ENCODE assay signal across 1 cellular context in the genomic region with DNA sequence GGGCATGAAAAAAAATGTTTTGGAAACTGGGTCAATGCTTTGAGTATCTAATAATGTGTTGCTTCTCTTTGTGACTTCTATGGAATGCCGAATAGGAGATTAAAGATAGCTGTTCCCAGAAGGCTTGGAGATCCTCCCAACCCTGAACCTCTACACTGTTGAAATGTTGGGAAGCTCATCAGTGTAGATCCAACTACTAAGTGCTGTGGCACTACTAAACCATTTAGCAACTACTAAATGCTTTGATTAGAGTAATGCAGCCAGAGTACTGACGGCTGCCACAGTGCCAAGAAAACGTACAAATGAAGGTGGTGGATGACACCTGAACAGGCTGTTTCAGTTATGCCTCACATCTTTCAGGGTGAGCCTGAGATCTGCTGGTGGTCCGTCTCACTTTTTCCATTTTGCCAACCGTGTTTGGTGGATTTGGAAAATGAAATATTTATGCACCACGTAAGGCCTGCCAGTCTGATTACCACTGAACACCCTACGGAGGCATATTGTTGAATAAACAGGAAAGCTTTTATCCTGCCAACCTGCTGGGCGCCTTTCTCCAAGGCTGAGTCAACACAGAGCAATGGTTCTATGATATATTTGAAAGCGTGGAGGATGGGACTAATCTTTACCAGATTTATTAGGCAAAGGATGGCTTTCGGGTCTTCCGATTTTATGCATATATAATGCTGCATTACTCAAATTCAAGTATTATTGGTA.
TF ChIP-seq lines count a peak whose summit lies in the region.

No MANE protein-coding gene starts in this region.

TF ChIP-seq in endothelial cell of umbilical vein, 7 proteins besides CTCF, POLR2A, EP300 and RAD21 (continued from another document):
- TF ChIP-seq GATA2 (IDR thresholded peaks at IDR 0.05; ENCODE audit: insufficient read depth, insufficient read length, low read depth, low read length) (no peak), EZH2 (IDR thresholded peaks at IDR 0.05; ENCODE audit: borderline replicate concordance, low read depth, low read length, severe bottlenecking) (no peak), POLR2AphosphoS5 (IDR thresholded peaks at IDR 0.05; ENCODE audit: insufficient read depth, low read depth, low read length) (no peak), JUN (IDR thresholded peaks at IDR 0.05; ENCODE audit: borderline replicate concordance, insufficient read depth, insufficient read length, low read depth) (no peak), MYC (IDR thresholded peaks at IDR 0.05; ENCODE audit: low read depth, low read length) (no peak), FOS (IDR thresholded peaks at IDR 0.05; ENCODE audit: borderline replicate concordance, insufficient read depth, low read length) (no peak)
TF ChIP-seq in endothelial cell of umbilical vein: peak in this region for 0.
